1 cellular context compared by ENCODE assay signal in the genomic region with DNA sequence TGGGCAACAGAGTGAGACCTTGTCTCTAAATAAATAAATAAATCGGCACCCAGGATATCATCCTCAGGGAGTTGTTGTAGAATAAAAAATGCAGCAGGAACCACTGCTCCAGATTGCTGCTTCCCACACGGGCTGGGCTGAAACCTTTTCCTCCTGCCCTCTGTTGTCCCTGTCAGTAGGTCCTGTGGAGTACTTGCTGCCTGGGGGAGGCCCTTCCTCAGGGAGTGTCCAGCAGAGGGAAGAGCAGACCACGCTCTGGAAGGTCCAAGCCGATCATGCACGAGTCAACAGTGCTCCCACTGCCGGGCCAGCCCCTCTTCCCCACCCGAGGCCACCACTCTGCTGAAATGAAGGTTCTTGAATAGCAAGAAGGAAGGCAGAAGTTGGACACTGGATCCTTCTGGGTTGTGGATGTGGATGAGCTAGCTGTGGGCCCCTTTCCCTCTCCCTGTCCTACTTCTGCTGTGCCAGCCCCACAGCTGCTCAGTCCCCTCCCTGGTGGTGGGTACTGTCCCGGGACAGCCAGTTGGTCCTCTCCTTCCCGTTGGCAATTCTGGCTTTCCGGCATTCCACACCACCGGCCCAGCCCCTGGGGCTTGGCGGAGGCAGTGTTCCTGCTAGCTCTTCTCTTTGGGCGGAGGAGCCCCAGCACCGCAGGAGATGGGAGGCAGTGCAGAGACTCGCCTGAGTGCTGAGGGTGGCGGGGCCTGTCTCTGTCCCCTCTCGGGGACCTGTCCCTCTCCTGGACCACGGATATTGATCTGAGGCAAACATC.
TF ChIP-seq lines count a peak whose summit lies in the region.

No MANE protein-coding gene starts in this region.

TF ChIP-seq in HepG2, 621 proteins besides CTCF, POLR2A, EP300 and RAD21:
- TF ChIP-seq, protein P1, sequence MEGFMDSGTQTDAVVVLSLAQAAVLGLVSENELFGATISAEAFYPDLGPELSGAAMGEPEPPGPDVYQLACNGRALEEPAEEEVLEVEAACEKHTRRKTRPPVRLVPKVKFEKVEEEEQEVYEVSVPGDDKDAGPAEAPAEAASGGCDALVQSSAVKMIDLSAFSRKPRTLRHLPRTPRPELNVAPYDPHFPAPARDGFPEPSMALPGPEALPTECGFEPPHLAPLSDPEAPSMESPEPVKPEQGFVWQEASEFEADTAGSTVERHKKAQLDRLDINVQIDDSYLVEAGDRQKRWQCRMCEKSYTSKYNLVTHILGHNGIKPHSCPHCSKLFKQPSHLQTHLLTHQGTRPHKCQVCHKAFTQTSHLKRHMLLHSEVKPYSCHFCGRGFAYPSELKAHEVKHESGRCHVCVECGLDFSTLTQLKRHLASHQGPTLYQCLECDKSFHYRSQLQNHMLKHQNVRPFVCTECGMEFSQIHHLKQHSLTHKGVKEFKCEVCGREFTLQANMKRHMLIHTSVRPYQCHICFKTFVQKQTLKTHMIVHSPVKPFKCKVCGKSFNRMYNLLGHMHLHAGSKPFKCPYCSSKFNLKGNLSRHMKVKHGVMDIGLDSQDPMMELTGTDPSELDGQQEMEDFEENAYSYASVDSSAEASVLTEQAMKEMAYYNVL (CRISPR knock-in tag; IDR thresholded peaks at IDR 0.05; ENCODE audit: borderline replicate concordance): no peak
- no peak for TF ChIP-seq BRCA1 (CRISPR knock-in tag; IDR thresholded peaks at IDR 0.05)
- TF ChIP-seq STAG1 (CRISPR knock-in tag; IDR thresholded peaks at IDR 0.05): peak; percentile 56
- TF ChIP-seq, protein P2, sequence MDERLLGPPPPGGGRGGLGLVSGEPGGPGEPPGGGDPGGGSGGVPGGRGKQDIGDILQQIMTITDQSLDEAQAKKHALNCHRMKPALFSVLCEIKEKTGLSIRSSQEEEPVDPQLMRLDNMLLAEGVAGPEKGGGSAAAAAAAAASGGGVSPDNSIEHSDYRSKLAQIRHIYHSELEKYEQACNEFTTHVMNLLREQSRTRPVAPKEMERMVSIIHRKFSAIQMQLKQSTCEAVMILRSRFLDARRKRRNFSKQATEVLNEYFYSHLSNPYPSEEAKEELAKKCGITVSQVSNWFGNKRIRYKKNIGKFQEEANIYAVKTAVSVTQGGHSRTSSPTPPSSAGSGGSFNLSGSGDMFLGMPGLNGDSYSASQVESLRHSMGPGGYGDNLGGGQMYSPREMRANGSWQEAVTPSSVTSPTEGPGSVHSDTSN (CRISPR knock-in tag; IDR thresholded peaks at IDR 0.05): no peak
- peak; percentile 17 for TF ChIP-seq TEAD3 (CRISPR knock-in tag; optimal IDR thresholded peaks at IDR 0.05; ENCODE audit: borderline replicate concordance)
- peak; percentile 97 for TF ChIP-seq ZNF263 (CRISPR knock-in tag; IDR thresholded peaks at IDR 0.05)
- no peak for TF ChIP-seq PCBP1 (IDR thresholded peaks at IDR 0.05; ENCODE audit: borderline replicate concordance, low read depth, low read length)
- TF ChIP-seq SRSF1 (optimal IDR thresholded peaks at IDR 0.05; ENCODE audit: low read depth, low read length): no peak
- TF ChIP-seq RARG (CRISPR knock-in tag; IDR thresholded peaks at IDR 0.05; ENCODE audit: low read depth): no peak
- TF ChIP-seq POLR2AphosphoS2 (IDR thresholded peaks at IDR 0.05; ENCODE audit: low read depth, low read length): no peak
